21 cellular contexts compared by ENCODE assay signal in the genomic region with DNA sequence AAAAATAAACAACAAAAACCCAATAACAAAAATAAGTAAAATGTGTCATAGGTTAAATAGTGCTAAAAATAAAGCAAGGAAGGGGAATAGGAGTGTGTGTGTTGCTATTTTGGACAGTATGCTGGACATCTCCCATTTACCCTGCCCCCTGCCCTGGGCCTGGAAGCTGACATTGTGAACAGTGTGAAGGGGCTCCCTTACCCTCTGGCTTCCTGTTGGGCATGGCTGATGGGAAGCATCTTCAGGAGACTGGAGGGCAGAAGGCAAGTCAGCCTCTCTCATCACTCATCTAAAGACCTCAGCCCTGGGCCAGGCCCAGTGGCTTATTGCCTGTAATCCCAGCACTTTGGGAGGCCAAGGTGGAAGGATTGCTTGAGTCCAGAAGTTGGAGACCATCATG. TPM values are rescaled to one million over a fixed set of nuclear protein-coding genes. Genes with fewer than 3 reads are reported as not detected.
DNase-seq lines count a peak whose midpoint lies in the region; ATAC-seq and TF ChIP-seq lines count a peak whose summit lies in the region.
"Had no signal": no experiment of that assay in that cellular context is flagged by ENCODE, and none has a peak within 500 bp of the region (broad histone marks: within the 10 kb centered on the region; RNA-seq: fewer than 3 reads in every experiment).

No MANE protein-coding gene starts in this region.

- no peak for TF ChIP-seq POLR2A in vagina (IDR thresholded peaks at IDR 0.05)

- H3K4me1 ChIP-seq in osteoblast (ENCODE audit: insufficient read depth, low read length) (peaks cover 5% of the 10 kb centered on the region), vagina (peaks cover 30% of the 10 kb centered on the region)

- peaks cover 40% of the 10 kb centered on the region for H3K27me3 Mint-ChIP-seq in activated T-cell treated with anti-CD3 and anti-CD28 coated beads, Interleukin-2, amount 50 U/mL, for 24 hours

- no peaks in the 10 kb centered on the region for H3K79me2 ChIP-seq in osteoblast (ENCODE audit: insufficient read depth, low read length)

- H2AFZ ChIP-seq in osteoblast (ENCODE audit: low read length): no peak overlapping the region

- no peaks in the 10 kb centered on the region for H3K9me3 Mint-ChIP-seq in activated T-cell treated with anti-CD3 and anti-CD28 coated beads, Interleukin-2, amount 50 U/mL, for 24 hours
- H3K9me3 Mint-ChIP-seq: CD4-positive, alpha-beta T cell had no signal

- H3K36me3 ChIP-seq in osteoblast (ENCODE audit: insufficient read depth, low read length) (no peaks in the 10 kb centered on the region), vagina (no peaks in the 10 kb centered on the region)
- H3K36me3 ChIP-seq: BLaER1, HAP-1 had no signal

- H4K20me1 ChIP-seq in osteoblast (ENCODE audit: insufficient read depth, low read length): no peaks in the 10 kb centered on the region
- H4K20me1 ChIP-seq: BLaER1 had no signal

- no peak overlapping the region for H3K4me3 ChIP-seq in osteoblast (ENCODE audit: insufficient read depth, low read length)
- H3K4me3 ChIP-seq in vagina: no peak overlapping the region
- H3K4me3 ChIP-seq: BLaER1, HAP-1 had no signal

- H3K27ac Mint-ChIP-seq in activated T-cell treated with anti-CD3 and anti-CD28 coated beads, Interleukin-2, amount 50 U/mL, for 24 hours: no peak overlapping the region
- H3K27ac Mint-ChIP-seq: CD4-positive, alpha-beta T cell had no signal

- intact Hi-C loops in vagina (cut with DNase I): no loop called here

- no peak overlapping the region for H3K4me3 Mint-ChIP-seq in activated T-cell treated with anti-CD3 and anti-CD28 coated beads, Interleukin-2, amount 50 U/mL, for 24 hours

- H3K4me2 ChIP-seq in osteoblast (ENCODE audit: insufficient read depth, low read length): no peak overlapping the region
- H3K4me2 ChIP-seq: BLaER1 had no signal

- H3K9me3 ChIP-seq in osteoblast (ENCODE audit: low read depth, low read length) (no peaks in the 10 kb centered on the region), vagina (no peaks in the 10 kb centered on the region)
- H3K9me3 ChIP-seq: BLaER1, HAP-1 had no signal

- DNase-seq in activated T-cell treated with anti-CD3 and anti-CD28 coated beads, Interleukin-2, amount 50 U/mL, for 24 hours: peak; percentile 2
- DNase-seq in activated T-cell treated with anti-CD3 and anti-CD28 coated beads for 4 hours (no peak), osteoblast (ENCODE audit: insufficient read length, low spot score, missing footprints) (peak; percentile 51), vagina (ENCODE audit: extremely low spot score in 2 of 2) (peak; percentile 52 to 60), putamen (ENCODE audit: low spot score) (no peak)
- DNase-seq in activated CD8-positive, alpha-beta memory T cell treated with anti-CD3 and anti-CD28 coated beads, Interleukin-2, amount 50 U/mL, for 48 hours: peak; percentile 13
- DNase-seq: CD4-positive, alpha-beta T cell; GOT3; NCI-H1048; NCI-H1417 treated with DMSO at 0.1 percent for 48 hours; NCI-H1694 treated with DMSO at 0.1 percent for 48 hours; NCI-H2081; NCI-H2227 treated with DMSO at 0.1 percent for 48 hours; NCI-H526 treated with DMSO at 0.1 percent for 48 hours; SHP77 treated with DMSO at 0.1 percent for 48 hours had no signal

- no peak for ATAC-seq in GM18858 (IDR thresholded peaks at IDR 0.05; ENCODE audit: unreplicated experiment)
- ATAC-seq: Panc1 had no signal

- peaks cover 19% of the 10 kb centered on the region for H3K4me1 Mint-ChIP-seq in activated T-cell treated with anti-CD3 and anti-CD28 coated beads, Interleukin-2, amount 50 U/mL, for 24 hours (ENCODE audit: low read depth)

- no peaks in the 10 kb centered on the region for H3K36me3 Mint-ChIP-seq in activated T-cell treated with anti-CD3 and anti-CD28 coated beads, Interleukin-2, amount 50 U/mL, for 24 hours (ENCODE audit: low read depth)

- H3K27me3 ChIP-seq in osteoblast (ENCODE audit: insufficient read depth, low read length): no peaks in the 10 kb centered on the region
- H3K27me3 ChIP-seq in vagina: no peaks in the 10 kb centered on the region
- H3K27me3 ChIP-seq: BLaER1 had no signal

- H3K27ac ChIP-seq in osteoblast (ENCODE audit: low read depth, low read length) (no peak overlapping the region), vagina (no peak overlapping the region)
- H3K27ac ChIP-seq: BLaER1, HL-60, RWPE1 had no signal

- TF ChIP-seq CTCF in osteoblast (IDR thresholded peaks at IDR 0.05; ENCODE audit: extremely low read depth, low read depth, low read length) (no peak), vagina (IDR thresholded peaks at IDR 0.05) (no peak)

RNA-seq across cellular contexts. Expression of gene KCTD15, which starts 26.7 kb away (rescaled TPM):
- total RNA-seq in osteoblast (39.5 and 55.7 TPM in 2 replicates), vagina (65.6 TPM)

Comparison
In these comparisons a context has a peak if more than half of its experiments do, and no peak if none do; other contexts are left out.
1. DNase-seq: peak in activated T-cell treated with anti-CD3 and anti-CD28 coated beads, Interleukin-2, amount 50 U/mL, for 24 hours (single experiment), activated CD8-positive, alpha-beta memory T cell treated with anti-CD3 and anti-CD28 coated beads, Interleukin-2, amount 50 U/mL, for 48 hours (single experiment), osteoblast (single experiment) and vagina (2 of 2); none in activated T-cell treated with anti-CD3 and anti-CD28 coated beads for 4 hours (single experiment) and putamen (single experiment).